ENCODE assay signal across 1 cellular context in the genomic region with DNA sequence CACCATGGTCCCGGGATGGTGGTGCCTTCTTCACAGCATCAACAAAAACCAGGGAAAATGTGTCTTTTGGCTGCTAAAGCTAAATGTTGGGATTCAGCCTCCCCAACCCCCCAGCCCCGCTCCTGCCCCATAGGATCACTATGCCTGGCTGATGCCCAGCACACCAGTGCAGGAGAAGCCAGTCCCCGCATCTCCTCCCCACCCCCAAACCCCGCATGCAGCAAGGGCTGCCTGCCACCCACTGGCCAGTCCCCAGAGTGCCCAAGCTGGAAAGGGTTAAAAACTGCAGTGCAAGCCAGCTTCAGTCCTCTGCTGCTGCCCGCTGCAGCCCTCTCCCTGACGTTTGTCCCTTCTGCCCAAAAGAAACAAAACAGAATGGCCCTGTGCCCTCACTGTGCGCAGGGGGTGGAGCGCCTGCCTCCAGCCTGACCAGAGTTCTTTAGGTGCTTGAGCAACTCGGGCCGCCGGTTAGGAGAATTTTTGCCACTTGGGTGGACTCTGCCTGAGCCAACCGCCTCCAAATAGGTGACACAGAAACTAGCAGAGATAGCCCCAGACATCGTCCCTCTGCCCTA.
TF ChIP-seq lines count a peak whose summit lies in the region.

No MANE protein-coding gene starts in this region.

TF ChIP-seq in liver, 16 proteins besides CTCF, POLR2A, EP300 and RAD21 (continued from another document):
- TF ChIP-seq, protein P1, sequence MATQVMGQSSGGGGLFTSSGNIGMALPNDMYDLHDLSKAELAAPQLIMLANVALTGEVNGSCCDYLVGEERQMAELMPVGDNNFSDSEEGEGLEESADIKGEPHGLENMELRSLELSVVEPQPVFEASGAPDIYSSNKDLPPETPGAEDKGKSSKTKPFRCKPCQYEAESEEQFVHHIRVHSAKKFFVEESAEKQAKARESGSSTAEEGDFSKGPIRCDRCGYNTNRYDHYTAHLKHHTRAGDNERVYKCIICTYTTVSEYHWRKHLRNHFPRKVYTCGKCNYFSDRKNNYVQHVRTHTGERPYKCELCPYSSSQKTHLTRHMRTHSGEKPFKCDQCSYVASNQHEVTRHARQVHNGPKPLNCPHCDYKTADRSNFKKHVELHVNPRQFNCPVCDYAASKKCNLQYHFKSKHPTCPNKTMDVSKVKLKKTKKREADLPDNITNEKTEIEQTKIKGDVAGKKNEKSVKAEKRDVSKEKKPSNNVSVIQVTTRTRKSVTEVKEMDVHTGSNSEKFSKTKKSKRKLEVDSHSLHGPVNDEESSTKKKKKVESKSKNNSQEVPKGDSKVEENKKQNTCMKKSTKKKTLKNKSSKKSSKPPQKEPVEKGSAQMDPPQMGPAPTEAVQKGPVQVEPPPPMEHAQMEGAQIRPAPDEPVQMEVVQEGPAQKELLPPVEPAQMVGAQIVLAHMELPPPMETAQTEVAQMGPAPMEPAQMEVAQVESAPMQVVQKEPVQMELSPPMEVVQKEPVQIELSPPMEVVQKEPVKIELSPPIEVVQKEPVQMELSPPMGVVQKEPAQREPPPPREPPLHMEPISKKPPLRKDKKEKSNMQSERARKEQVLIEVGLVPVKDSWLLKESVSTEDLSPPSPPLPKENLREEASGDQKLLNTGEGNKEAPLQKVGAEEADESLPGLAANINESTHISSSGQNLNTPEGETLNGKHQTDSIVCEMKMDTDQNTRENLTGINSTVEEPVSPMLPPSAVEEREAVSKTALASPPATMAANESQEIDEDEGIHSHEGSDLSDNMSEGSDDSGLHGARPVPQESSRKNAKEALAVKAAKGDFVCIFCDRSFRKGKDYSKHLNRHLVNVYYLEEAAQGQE (IDR thresholded peaks at IDR 0.05) = peak; percentile 68
- peak; percentile 67 for TF ChIP-seq YY1 (IDR thresholded peaks at IDR 0.05)
- TF ChIP-seq JUND (IDR thresholded peaks at IDR 0.05) = peak in 1 of 2 donors; percentile 35
- TF ChIP-seq, protein P2, sequence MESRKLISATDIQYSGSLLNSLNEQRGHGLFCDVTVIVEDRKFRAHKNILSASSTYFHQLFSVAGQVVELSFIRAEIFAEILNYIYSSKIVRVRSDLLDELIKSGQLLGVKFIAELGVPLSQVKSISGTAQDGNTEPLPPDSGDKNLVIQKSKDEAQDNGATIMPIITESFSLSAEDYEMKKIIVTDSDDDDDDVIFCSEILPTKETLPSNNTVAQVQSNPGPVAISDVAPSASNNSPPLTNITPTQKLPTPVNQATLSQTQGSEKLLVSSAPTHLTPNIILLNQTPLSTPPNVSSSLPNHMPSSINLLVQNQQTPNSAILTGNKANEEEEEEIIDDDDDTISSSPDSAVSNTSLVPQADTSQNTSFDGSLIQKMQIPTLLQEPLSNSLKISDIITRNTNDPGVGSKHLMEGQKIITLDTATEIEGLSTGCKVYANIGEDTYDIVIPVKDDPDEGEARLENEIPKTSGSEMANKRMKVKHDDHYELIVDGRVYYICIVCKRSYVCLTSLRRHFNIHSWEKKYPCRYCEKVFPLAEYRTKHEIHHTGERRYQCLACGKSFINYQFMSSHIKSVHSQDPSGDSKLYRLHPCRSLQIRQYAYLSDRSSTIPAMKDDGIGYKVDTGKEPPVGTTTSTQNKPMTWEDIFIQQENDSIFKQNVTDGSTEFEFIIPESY (IDR thresholded peaks at IDR 0.05) = no peak
- no peak for TF ChIP-seq FOXA2 (IDR thresholded peaks at IDR 0.05)
- TF ChIP-seq, protein P3, sequence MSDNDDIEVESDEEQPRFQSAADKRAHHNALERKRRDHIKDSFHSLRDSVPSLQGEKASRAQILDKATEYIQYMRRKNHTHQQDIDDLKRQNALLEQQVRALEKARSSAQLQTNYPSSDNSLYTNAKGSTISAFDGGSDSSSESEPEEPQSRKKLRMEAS (IDR thresholded peaks at IDR 0.05) = no peak
- TF ChIP-seq, protein P4, sequence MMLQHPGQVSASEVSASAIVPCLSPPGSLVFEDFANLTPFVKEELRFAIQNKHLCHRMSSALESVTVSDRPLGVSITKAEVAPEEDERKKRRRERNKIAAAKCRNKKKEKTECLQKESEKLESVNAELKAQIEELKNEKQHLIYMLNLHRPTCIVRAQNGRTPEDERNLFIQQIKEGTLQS (IDR thresholded peaks at IDR 0.05) = no peak
- TF ChIP-seq RXRA (IDR thresholded peaks at IDR 0.05) = peak in 1 of 2 donors; percentile 58
